In the genomic region with DNA sequence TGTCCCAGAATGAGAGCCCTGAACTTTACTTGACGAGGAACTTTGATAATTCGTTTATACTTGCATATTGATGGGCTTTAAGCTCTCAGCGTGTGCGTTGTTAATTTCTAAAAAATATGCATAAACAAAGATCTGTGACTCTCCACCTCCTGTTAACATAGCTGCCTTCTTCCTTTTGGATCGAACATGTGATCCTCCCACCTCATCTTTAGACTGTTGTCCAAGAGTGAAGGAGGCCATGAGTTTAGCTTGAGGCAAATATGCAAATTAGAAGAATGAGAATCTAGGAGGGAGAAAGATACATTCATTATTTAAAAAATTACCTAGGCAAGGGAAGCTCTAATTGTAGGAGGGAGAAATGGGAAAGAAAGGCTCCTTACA, we compare ENCODE assay signal across 8 cellular contexts. TPM values are rescaled to one million over a fixed set of nuclear protein-coding genes. Genes with fewer than 3 reads are reported as not detected.
DNase-seq lines count a peak whose midpoint lies in the region; ATAC-seq and TF ChIP-seq lines count a peak whose summit lies in the region.

No MANE protein-coding gene starts in this region.

- H3K36me3 ChIP-seq in Peyer's patch (no peaks in the 10 kb centered on the region), neutrophil (no peaks in the 10 kb centered on the region)

- H3K27ac ChIP-seq in Peyer's patch, result peak overlapping the region; percentile 66 to 94 (median 80)
- peak overlapping the region; percentile 80 for H3K27ac ChIP-seq in neutrophil

- H3K4me1 Mint-ChIP-seq in endothelial cell (ENCODE audit: unreplicated experiment), result peaks cover 18% of the 10 kb centered on the region

- peak overlapping the region; percentile 91 for H3K4me3 Mint-ChIP-seq in endothelial cell (ENCODE audit: unreplicated experiment)

- peaks cover 3% of the 10 kb centered on the region for H3K27me3 Mint-ChIP-seq in endothelial cell (ENCODE audit: unreplicated experiment)

- no peak for TF ChIP-seq POLR2A in Peyer's patch (IDR thresholded peaks at IDR 0.05)

- H3K4me1 ChIP-seq in Peyer's patch, result peaks cover 0 to 11% (median 0%) of the 10 kb centered on the region in 4 donors
- peaks cover 31 to 33% of the 10 kb centered on the region in 2 experiments for H3K4me1 ChIP-seq in neutrophil (ENCODE audit: control insufficient read depth in 1 of 2, insufficient read depth in 1 of 2, low read depth in 1 of 2, low read length in 1 of 2)

- H3K9me3 ChIP-seq in Peyer's patch (no peaks in the 10 kb centered on the region), neutrophil (no peaks in the 10 kb centered on the region)

- ATAC-seq in GM21825 (IDR thresholded peaks at IDR 0.05; ENCODE audit: unreplicated experiment) (no peak), GM21576 (IDR thresholded peaks at IDR 0.05; ENCODE audit: unreplicated experiment) (no peak), GM21367 (IDR thresholded peaks at IDR 0.05; ENCODE audit: unreplicated experiment) (no peak)

- H3K27me3 ChIP-seq in Peyer's patch (no peaks in the 10 kb centered on the region), neutrophil (no peaks in the 10 kb centered on the region)

- H3K9me3 Mint-ChIP-seq in endothelial cell (ENCODE audit: unreplicated experiment), result no peaks in the 10 kb centered on the region

- peak overlapping the region; percentile 87 for H3K27ac Mint-ChIP-seq in endothelial cell (ENCODE audit: unreplicated experiment)

- H3K4me3 ChIP-seq in GM12864 (ENCODE audit: low read depth, low read length), result peak overlapping the region; percentile 92
- H3K4me3 ChIP-seq in Peyer's patch, result peak overlapping the region; percentile 68 to 89 (median 76)
- peak overlapping the region; percentile 74 to 81 for H3K4me3 ChIP-seq in neutrophil (ENCODE audit: low read depth in 1 of 2, low read length in 1 of 2)

- TF ChIP-seq CTCF in GM12864 (IDR thresholded peaks at IDR 0.05; ENCODE audit: low read depth, low read length, missing control alignments) (no peak), Peyer's patch (IDR thresholded peaks at IDR 0.05) (no peak), endothelial cell (IDR thresholded peaks at IDR 0.05; ENCODE audit: unreplicated experiment) (no peak), neutrophil (IDR thresholded peaks at IDR 0.05) (no peak)

- DNase-seq in GM12864 (ENCODE audit: low read depth) (no peak), Peyer's patch (no peak), endothelial cell (ENCODE audit: low spot score) (no peak), HK-2 (ENCODE audit: unreplicated experiment) (no peak)

- no peaks in the 10 kb centered on the region for H3K36me3 Mint-ChIP-seq in endothelial cell (ENCODE audit: low read depth, unreplicated experiment)

RNA-seq across cellular contexts. Expression of a gene that starts 0.6 kb away (rescaled TPM):
- 10 to 100 TPM in 3 of 4 donors, 1 to 10 TPM in 1; 5.1 to 22.3 (median 13.8) TPM for total RNA-seq in Peyer's patch
- 10.0 TPM for total RNA-seq in endothelial cell (ENCODE audit: unreplicated experiment)

RNA-seq across cellular contexts. Expression of a gene that starts 32.3 kb away (rescaled TPM):
- 1 to 10 TPM in 2 of 4 donors, under 1 TPM in 2; 0.35 to 3.3 (median 1.3) TPM for total RNA-seq in Peyer's patch
- total RNA-seq in endothelial cell (ENCODE audit: unreplicated experiment), result 0.13 TPM
